9 cellular contexts compared by ENCODE assay signal in genomic region chr12:53493610-53494391, GRCh38. TPM values are rescaled to one million over a fixed set of nuclear protein-coding genes. Genes with fewer than 3 reads are reported as not detected.
DNase-seq lines count a peak whose midpoint lies in the region; ATAC-seq and TF ChIP-seq lines count a peak whose summit lies in the region.
"Had no signal": no experiment of that assay in that cellular context is flagged by ENCODE, and none has a peak within 500 bp of the region (broad histone marks: within the 10 kb centered on the region; RNA-seq: fewer than 3 reads in every experiment).

No MANE protein-coding gene starts in this region.

- no peaks in the 10 kb centered on the region for H3K36me3 ChIP-seq in KOPT-K1 (ENCODE audit: insufficient read depth, low read length)

- no peaks in the 10 kb centered on the region for H3K36me3 Mint-ChIP-seq in naive thymus-derived CD8-positive, alpha-beta T cell

- ATAC-seq in naive thymus-derived CD8-positive, alpha-beta T cell = no peak
- ATAC-seq in HG02623 (IDR thresholded peaks at IDR 0.05; ENCODE audit: unreplicated experiment) (no peak), GM21515 (IDR thresholded peaks at IDR 0.05; ENCODE audit: unreplicated experiment) (no peak)

- H3K27me3 Mint-ChIP-seq in naive thymus-derived CD8-positive, alpha-beta T cell = no peaks in the 10 kb centered on the region

- no peaks in the 10 kb centered on the region for H3K9me3 Mint-ChIP-seq in naive thymus-derived CD8-positive, alpha-beta T cell

- peak overlapping the region; percentile 89 to 98 (median 92) for H3K4me3 Mint-ChIP-seq in naive thymus-derived CD8-positive, alpha-beta T cell

- DNase-seq in naive thymus-derived CD8-positive, alpha-beta T cell = no peak
- no peak for DNase-seq in GM03348 (ENCODE audit: low spot score)
- DNase-seq in mucosa of gallbladder (ENCODE audit: low spot score) = no peak

- H3K9me3 ChIP-seq in KOPT-K1 (ENCODE audit: insufficient read depth, low read length, poor library complexity, severe bottlenecking) = no peaks in the 10 kb centered on the region

- peak overlapping the region; percentile 86 to 99 (median 95) for H3K27ac Mint-ChIP-seq in naive thymus-derived CD8-positive, alpha-beta T cell

- peaks cover 24 to 59% (median 42%) of the 10 kb centered on the region in 4 donors for H3K4me1 Mint-ChIP-seq in naive thymus-derived CD8-positive, alpha-beta T cell

- POLR2A ChIA-PET in naive thymus-derived CD8-positive, alpha-beta T cell (lab: Charles Lee) = interaction anchor here (0.6 to 1.7 kb wide), 11 partner anchors 8 to 786 kb away, joined by 3 to 8 read pairs (median 4); partner anchors contain the start of genes CBX5, HNRNPA1, MYG1 and NPFF

- H3K27ac ChIP-seq in C4-2B = peak overlapping the region; percentile 76
- peak overlapping the region; percentile 31 for H3K27ac ChIP-seq in KOPT-K1 (ENCODE audit: low read depth, low read length, poor library complexity, severe bottlenecking)
- H3K27ac ChIP-seq in cingulate gyrus (ENCODE audit: low read depth, low read length) = peak overlapping the region; percentile 99

- TF ChIP-seq CTCF in C4-2B (conservative IDR thresholded peaks at IDR 0.05) = no peak

RNA-seq across cellular contexts. Expression of gene MAP3K12, which starts 5.5 kb away (rescaled TPM):
- 10 to 100 TPM; 17.2 to 23.8 TPM for total RNA-seq in naive thymus-derived CD8-positive, alpha-beta T cell
- polyA plus RNA-seq in naive thymus-derived CD8-positive, alpha-beta T cell = 1 to 10 TPM; 2.4 to 3.9 (median 3.4) TPM
- 29.2 TPM for total RNA-seq in mucosa of gallbladder

RNA-seq across cellular contexts. Expression of gene TARBP2, which starts 7.3 kb away (rescaled TPM):
- total RNA-seq in naive thymus-derived CD8-positive, alpha-beta T cell = 10 to 100 TPM; 45.2 to 46.1 TPM
- polyA plus RNA-seq in naive thymus-derived CD8-positive, alpha-beta T cell = 10 to 100 TPM; 27.0 to 32.1 (median 27.9) TPM
- 33.3 TPM for total RNA-seq in mucosa of gallbladder

RNA-seq across cellular contexts. Expression of gene NPFF, which starts 13.5 kb away (rescaled TPM):
- not detected for total RNA-seq in naive thymus-derived CD8-positive, alpha-beta T cell
- not detected for polyA plus RNA-seq in naive thymus-derived CD8-positive, alpha-beta T cell
- not detected for total RNA-seq in mucosa of gallbladder
- total RNA-seq: HT1080 had no signal

RNA-seq across cellular contexts. Expression of gene PCBP2, which starts 41.9 kb away (rescaled TPM):
- total RNA-seq in naive thymus-derived CD8-positive, alpha-beta T cell = 100 to 1,000 TPM; 858 to 917 TPM
- polyA plus RNA-seq in naive thymus-derived CD8-positive, alpha-beta T cell = 100 to 1,000 TPM; 143 to 157 (median 152) TPM
- total RNA-seq in mucosa of gallbladder = 713 TPM

RNA-seq across cellular contexts. Expression of gene PRR13, which starts 52.3 kb away (rescaled TPM):
- 100 to 1,000 TPM; 215 to 217 TPM for total RNA-seq in naive thymus-derived CD8-positive, alpha-beta T cell
- 100 to 1,000 TPM; 513 to 535 (median 534) TPM for polyA plus RNA-seq in naive thymus-derived CD8-positive, alpha-beta T cell
- 326 TPM for total RNA-seq in mucosa of gallbladder

Comparison
In these comparisons a context has a peak if more than half of its experiments do, and no peak if none do; other contexts are left out.
1. H3K27ac ChIP-seq: peak in every context shown above with its lines; median percentile 99 in cingulate gyrus; 76 in C4-2B; 31 in KOPT-K1.